8 cellular contexts compared by ENCODE assay signal in genomic region chr17:48816438-48816773, GRCh38. TPM values are rescaled to one million over a fixed set of nuclear protein-coding genes. Genes with fewer than 3 reads are reported as not detected.
DNase-seq lines count a peak whose midpoint lies in the region; ATAC-seq and TF ChIP-seq lines count a peak whose summit lies in the region.

No MANE protein-coding gene starts in this region.

- H3K27me3 ChIP-seq in OCI-LY1 (ENCODE audit: insufficient read depth, low read length) (0 out of 2 replicates have a peak, but pooled peaks cover 4% of the 10 kb centered on the region), trophoblast cell (ENCODE audit: insufficient read depth, low read length) (peaks cover 6% of the 10 kb centered on the region)

- H3K4me1 Mint-ChIP-seq in endothelial cell (ENCODE audit: unreplicated experiment), result peaks cover 4% of the 10 kb centered on the region

- H3K4me3 ChIP-seq in OCI-LY1 (ENCODE audit: low read depth, low read length, poor library complexity, severe bottlenecking) (peak overlapping the region; percentile 52), trophoblast cell (ENCODE audit: low read depth, low read length) (no peak overlapping the region)

- no peak overlapping the region for H2BK120ac ChIP-seq in trophoblast cell (ENCODE audit: insufficient read depth, low read length, poor library complexity)

- peak overlapping the region; percentile 83 for H3K4me3 Mint-ChIP-seq in endothelial cell (ENCODE audit: unreplicated experiment)

- H3K9me3 ChIP-seq in ES-I3 (ENCODE audit: control insufficient read depth, insufficient read depth, low read length) (no peaks in the 10 kb centered on the region), OCI-LY1 (ENCODE audit: low read length) (no peaks in the 10 kb centered on the region), trophoblast cell (ENCODE audit: insufficient read depth, low read depth, low read length) (no peaks in the 10 kb centered on the region)

- H3K4me2 ChIP-seq in OCI-LY1 (ENCODE audit: low read length) (peak overlapping the region; percentile 65), trophoblast cell (ENCODE audit: low read length) (peak overlapping the region; percentile 19)

- no peak overlapping the region for H3K27ac Mint-ChIP-seq in endothelial cell (ENCODE audit: unreplicated experiment)

- no peak overlapping the region for H4K12ac ChIP-seq in trophoblast cell (ENCODE audit: low read depth, low read length)

- no peak overlapping the region for H2AFZ ChIP-seq in OCI-LY1 (ENCODE audit: low read length)
- H2AFZ ChIP-seq in trophoblast cell (ENCODE audit: insufficient read depth, low read length, poor library complexity), result no peak overlapping the region

- TF ChIP-seq CTCF in OCI-LY1 (IDR thresholded peaks at IDR 0.05; ENCODE audit: low read length) (no peak), endothelial cell (IDR thresholded peaks at IDR 0.05; ENCODE audit: unreplicated experiment) (no peak)

- no peak overlapping the region for H3K18ac ChIP-seq in trophoblast cell (ENCODE audit: low read length)

- no peak overlapping the region for H2BK12ac ChIP-seq in trophoblast cell (ENCODE audit: low read length)

- H3K36me3 ChIP-seq in ES-I3 (ENCODE audit: insufficient read depth, low read length), result no peaks in the 10 kb centered on the region
- H3K36me3 ChIP-seq in OCI-LY1 (ENCODE audit: insufficient read depth, low read length), result no peaks in the 10 kb centered on the region
- H3K36me3 ChIP-seq in trophoblast cell (ENCODE audit: control insufficient read depth in 1 of 2, insufficient read depth in 2 of 2, low read length in 2 of 2), result no peaks in the 10 kb centered on the region

- H3F3A ChIP-seq in OCI-LY1 (ENCODE audit: insufficient read depth, low read length), result no peaks in the 10 kb centered on the region

- H3K79me2 ChIP-seq in OCI-LY1 (ENCODE audit: insufficient read depth, low read length) (no peaks in the 10 kb centered on the region), trophoblast cell (ENCODE audit: control insufficient read depth, insufficient read depth, low read length, poor library complexity) (no peaks in the 10 kb centered on the region)

- H3K4ac ChIP-seq in trophoblast cell (ENCODE audit: low read depth, low read length), result no peak overlapping the region

- H3K9me2 ChIP-seq in OCI-LY1 (ENCODE audit: low read depth, low read length), result no peaks in the 10 kb centered on the region

- peaks cover 19% of the 10 kb centered on the region for H3K4me1 ChIP-seq in ES-I3 (ENCODE audit: insufficient read depth, low read length)
- peaks cover 7% of the 10 kb centered on the region for H3K4me1 ChIP-seq in OCI-LY1 (ENCODE audit: insufficient read depth, low read length, severe bottlenecking)
- H3K4me1 ChIP-seq in trophoblast cell (ENCODE audit: control insufficient read depth in 1 of 2, insufficient read depth in 2 of 2, low read length in 2 of 2), result peaks cover 5 to 8% of the 10 kb centered on the region in 2 experiments

- no peaks in the 10 kb centered on the region for H3K9me3 Mint-ChIP-seq in endothelial cell (ENCODE audit: unreplicated experiment)

- H3K27ac ChIP-seq in OCI-LY1 (ENCODE audit: low read depth, low read length, poor library complexity, severe bottlenecking) (no peak overlapping the region), trophoblast cell (ENCODE audit: low read depth, low read length) (no peak overlapping the region)

- H3K23ac ChIP-seq in trophoblast cell (ENCODE audit: low read length), result no peak overlapping the region

- H2AK5ac ChIP-seq in trophoblast cell (ENCODE audit: low read length), result no peak overlapping the region

- no peak overlapping the region for H2BK5ac ChIP-seq in trophoblast cell (ENCODE audit: low read depth, low read length, poor library complexity)

- H4K91ac ChIP-seq in trophoblast cell (ENCODE audit: low read depth, low read length), result no peak overlapping the region

- H3K9ac ChIP-seq in ES-I3 (ENCODE audit: low read depth, low read length) (peak overlapping the region; percentile 49), OCI-LY1 (ENCODE audit: low read length) (no peak overlapping the region), trophoblast cell (ENCODE audit: low read length) (no peak overlapping the region)

- H3K14ac ChIP-seq in trophoblast cell (ENCODE audit: low read length), result no peak overlapping the region

- ATAC-seq in HG03108 (IDR thresholded peaks at IDR 0.05; ENCODE audit: unreplicated experiment), result no peak
- no peak for ATAC-seq in GM19035 (IDR thresholded peaks at IDR 0.05; ENCODE audit: unreplicated experiment)

- H3K27me3 Mint-ChIP-seq in endothelial cell (ENCODE audit: unreplicated experiment), result peaks cover 9% of the 10 kb centered on the region

- DNase-seq in endothelial cell (ENCODE audit: low spot score) (no peak), trophoblast cell (no peak), NCI-H1930 (lab: John Stamatoyannopoulos, UW) (no peak), NCI-H1436 treated with DMSO at 0.1 percent for 48 hours (lab: John Stamatoyannopoulos, UW) (no peak)

- no peaks in the 10 kb centered on the region for H3K79me1 ChIP-seq in trophoblast cell (ENCODE audit: low read length)

- H4K20me1 ChIP-seq in OCI-LY1 (ENCODE audit: insufficient read depth, low read length), result no peaks in the 10 kb centered on the region

- H3K36me3 Mint-ChIP-seq in endothelial cell (ENCODE audit: low read depth, unreplicated experiment), result no peaks in the 10 kb centered on the region

- WGBS in trophoblast cell (ENCODE audit: extremely low coverage, insufficient coverage, insufficient read length), result no CpG with 5 or more reads among the region's 7 CpGs

- H4K8ac ChIP-seq in trophoblast cell (ENCODE audit: low read depth, low read length), result no peak overlapping the region

RNA-seq across cellular contexts. Expression of gene TTLL6, which starts 0.6 kb away (rescaled TPM):
- 0.87 TPM for total RNA-seq in endothelial cell (ENCODE audit: unreplicated experiment)
- polyA plus RNA-seq in trophoblast cell (2013), result not detected in 2 replicates

RNA-seq across cellular contexts. Expression of gene CALCOCO2, which starts 14.4 kb away (rescaled TPM):
- 46.1 TPM for total RNA-seq in endothelial cell (ENCODE audit: unreplicated experiment)
- 49.5 and 49.9 TPM in 2 replicates for polyA plus RNA-seq in trophoblast cell (2013)
